9 cellular contexts compared by ENCODE assay signal in the genomic region with DNA sequence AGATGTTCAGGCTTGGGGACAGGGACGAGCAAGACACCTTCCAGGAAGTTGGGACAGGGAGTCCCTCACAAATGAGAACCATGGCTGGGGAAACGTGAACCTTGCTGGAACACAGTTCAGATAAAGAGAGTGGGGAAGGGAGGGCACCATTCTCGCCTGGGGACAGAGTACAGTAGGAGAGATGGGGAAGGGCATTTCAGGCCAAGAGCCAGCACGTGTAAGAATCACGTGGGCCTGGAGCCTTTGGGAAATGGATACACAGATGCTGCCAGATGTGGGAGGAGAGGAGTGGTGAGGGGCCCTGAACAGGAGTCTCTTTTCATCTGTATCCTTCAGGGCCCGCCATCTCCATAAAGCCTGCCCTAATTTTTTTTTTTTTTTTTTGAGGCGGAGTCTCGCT. TPM values are rescaled to one million over a fixed set of nuclear protein-coding genes. Genes with fewer than 3 reads are reported as not detected.
DNase-seq lines count a peak whose midpoint lies in the region; ATAC-seq, FAIRE-seq and TF ChIP-seq lines count a peak whose summit lies in the region.
"Had no signal": no experiment of that assay in that cellular context is flagged by ENCODE, and none has a peak within 500 bp of the region (broad histone marks: within the 10 kb centered on the region; RNA-seq: fewer than 3 reads in every experiment).

No MANE protein-coding gene starts in this region.

- H3K79me2 ChIP-seq in K562 (ENCODE audit: control insufficient read depth, insufficient read depth, low read length), result no peaks in the 10 kb centered on the region

- in situ Hi-C loops in K562 (cut with MboI), result no loop called here

- H3K27ac ChIP-seq in K562 (ENCODE audit: extremely low read depth, low read depth, low read length) (no peak overlapping the region), right cardiac atrium (ENCODE audit: low read length) (peak overlapping the region; percentile 78), temporal lobe (ENCODE audit: low read depth, low read length) (peak overlapping the region; percentile 17)
- H3K27ac ChIP-seq: VCaP had no signal

- ATAC-seq in K562, result peak; percentile 31
- peak; percentile 55 to 70 for ATAC-seq in right cardiac atrium
- no peak for ATAC-seq in GM18873 (IDR thresholded peaks at IDR 0.05; ENCODE audit: low FRiP score, unreplicated experiment)

- H3K27me3 ChIP-seq in K562 (ENCODE audit: control insufficient read depth in 2 of 2, insufficient read depth in 2 of 2, low read length in 2 of 2) (no peaks in the 10 kb centered on the region), right cardiac atrium (ENCODE audit: control insufficient read depth, insufficient read depth) (no peaks in the 10 kb centered on the region)

- no peaks in the 10 kb centered on the region for H4K20me1 ChIP-seq in K562 (replicated peaks; ENCODE audit: control insufficient read depth, insufficient read depth, low read length)

- peaks cover 23% of the 10 kb centered on the region; the same call in 1 of the 3 replicates for H3K36me3 ChIP-seq in K562 (ENCODE audit: control insufficient read depth, insufficient read depth, low read length)

- peak overlapping the region; percentile 22; the same call in 1 of the 2 replicates for H2AFZ ChIP-seq in K562 (ENCODE audit: low read depth, low read length)

- DNase-seq in K562 (ENCODE audit: extremely low read depth in 1 of 4, low spot score in 3 of 4) (no peak), right cardiac atrium (peak in 2 of 3 donors; percentile 59 to 62), GM10266 (ENCODE audit: extremely low spot score) (no peak)
- DNase-seq: CD4-positive, alpha-beta T cell; GF-D8; MV-4-11 had no signal

- BruUV-seq in K562 (replicated peaks; lab: Mats Ljungman, UMichigan), result no TSS peak

- TF ChIP-seq EP300 in K562 (IDR thresholded peaks at IDR 0.05; ENCODE audit: low read length), result no peak

- TF ChIP-seq CTCF in K562 (IDR thresholded peaks at IDR 0.05 in 2 of 3, conservative IDR thresholded peaks at IDR 0.05 in 1 of 3; ENCODE audit: insufficient read depth in 2 of 3, low read depth in 1 of 3, low read length in 3 of 3) (no peak), GM10266 (IDR thresholded peaks at IDR 0.05; ENCODE audit: control insufficient read depth, insufficient read depth, low read depth, missing control alignments) (no peak)

- no peaks in the 10 kb centered on the region for H3K9me1 ChIP-seq in K562 (ENCODE audit: control insufficient read depth, insufficient read depth, low read length)

- H3K9me3 ChIP-seq in K562 (replicated peaks; ENCODE audit: control insufficient read depth, insufficient read depth, low read depth, low read length), result no peaks in the 10 kb centered on the region
- no peaks in the 10 kb centered on the region for H3K9me3 ChIP-seq in right cardiac atrium (ENCODE audit: control insufficient read depth, low read length)

- H3K4me3 ChIP-seq in K562 (no peak overlapping the region), right cardiac atrium (ENCODE audit: low read length) (no peak overlapping the region)

- POLR2A ChIA-PET in K562 (lab: Yijun Ruan, JAX), result no interaction called here

- 49% methylated on average over 6 of the region's 8 CpGs for WGBS in K562 (ENCODE audit: insufficient coverage, low coverage, missing lambda C conversion rate)
- WGBS in right cardiac atrium, result 56% methylated on average over 8 of the region's 8 CpGs

- peaks cover 0 to 14% of the 10 kb centered on the region in 2 experiments; a peak in 2 of 5 replicates for H3K4me1 ChIP-seq in K562 (replicated peaks in 1 of 2; ENCODE audit: control insufficient read depth in 2 of 2, insufficient read depth in 2 of 2, low read length in 2 of 2)
- no peaks in the 10 kb centered on the region for H3K4me1 ChIP-seq in right cardiac atrium (ENCODE audit: control insufficient read depth, insufficient read depth, low read length)

- no peak overlapping the region for H3K4me2 ChIP-seq in K562 (ENCODE audit: insufficient read depth, low read length)

- no peak for TF ChIP-seq POLR2A in K562 (conservative IDR thresholded peaks at IDR 0.05)

- TF ChIP-seq RAD21 in K562 (CRISPR knock-in tag; conservative IDR thresholded peaks at IDR 0.05 in 1 of 2, IDR thresholded peaks at IDR 0.05 in 1 of 2), result no peak

- intact Hi-C loops in K562 (cut with micrococcal nuclease) (no loop called here), right cardiac atrium (cut with DNase I) (no loop called here)

- peak overlapping the region in 1 of 2 experiments; percentile 6; a peak in 1 of 4 replicates for H3K9ac ChIP-seq in K562 (ENCODE audit: insufficient read depth in 1 of 2, low read depth in 2 of 2, low read length in 2 of 2)

- CTCF ChIA-PET in K562 (lab: Yijun Ruan, JAX; ENCODE audit: low intra/inter-chr PET ratio), result no interaction called here

- no peak for FAIRE-seq in K562 (lab: Jason Lieb, UNC)

RNA-seq across cellular contexts. Expression of a gene that starts 13.7 kb away (rescaled TPM):
- 8.7 and 27.7 TPM in 2 replicates for total RNA-seq in K562 (2011; cell fraction: chromatin; rRNA removed; ENCODE audit: low replicate concordance)
- 17.0 and 19.1 TPM in 2 replicates for total RNA-seq in K562 (2011; cell fraction: nucleolus; rRNA removed)
- 18.7 and 31.4 TPM in 2 replicates for total RNA-seq in K562 (2011; cell fraction: nucleoplasm; rRNA removed)
- total RNA-seq in K562 (2014; rRNA removed) (111 and 117 TPM in 2 replicates), K562 (2014; rRNA removed; fragmentation: Illumina TruSeq; extraction: Trizol) (15.2 and 17.4 TPM in 2 replicates), K562 (2015; rRNA removed; fragmentation: Illumina TruSeq; extraction: Trizol) (39.0 and 39.7 TPM in 2 replicates), K562 (2021) (54.7 and 69.0 TPM in 2 replicates), right cardiac atrium (100 to 1,000 TPM; 209 to 219 (median 212) TPM), temporal lobe (42.3 TPM)
- polyA plus RNA-seq in K562 (2011; rRNA removed) (33.1 and 41.1 TPM in 2 replicates), K562 (2014; fragmentation: Illumina TruSeq; extraction: Trizol) (31.4 and 55.9 TPM in 2 replicates), K562 (2014; fragmentation: Nextera tagmentation; extraction: Ambion mirVana) (1 to 10 TPM; 1.8 to 3.5 TPM), K562 (2014; rRNA removed) (84.2 and 84.6 TPM in 2 replicates), right cardiac atrium (329 TPM)
- 47.3 and 113 TPM in 2 replicates for polyA plus RNA-seq in K562 (2011; cell fraction: cytosol; rRNA removed)
- 28.1 and 43.0 TPM in 2 replicates for polyA plus RNA-seq in K562 (2011; cell fraction: nucleus; rRNA removed)
- polyA plus RNA-seq in K562 (2012), result 55.6 and 65.9 TPM in 2 replicates
- polyA minus RNA-seq in K562 (2011; rRNA and poly(A)+ RNA removed), result 17.0 and 24.2 TPM in 2 replicates
- polyA minus RNA-seq in K562 (2011; cell fraction: cytosol; rRNA and poly(A)+ RNA removed), result 25.4 and 28.5 TPM in 2 replicates
- 7.8 and 8.3 TPM in 2 replicates for polyA minus RNA-seq in K562 (2011; cell fraction: nucleus; rRNA and poly(A)+ RNA removed)

RNA-seq across cellular contexts. Expression of a gene that starts 14.1 kb away (rescaled TPM):
- 8.9 and 23.0 TPM in 2 replicates for total RNA-seq in K562 (2011; cell fraction: chromatin; rRNA removed; ENCODE audit: low replicate concordance)
- total RNA-seq in K562 (2011; cell fraction: nucleolus; rRNA removed), result 31.7 and 39.2 TPM in 2 replicates
- total RNA-seq in K562 (2011; cell fraction: nucleoplasm; rRNA removed), result 38.3 and 59.1 TPM in 2 replicates
- 193 and 230 TPM in 2 replicates for total RNA-seq in K562 (2014; rRNA removed)
- total RNA-seq in K562 (2014; rRNA removed; fragmentation: Illumina TruSeq; extraction: Trizol), result 86.1 and 94.7 TPM in 2 replicates
- 161 and 163 TPM in 2 replicates for total RNA-seq in K562 (2015; rRNA removed; fragmentation: Illumina TruSeq; extraction: Trizol)
- total RNA-seq in K562 (2021), result 150 and 154 TPM in 2 replicates
- 121 and 166 TPM in 2 replicates for polyA plus RNA-seq in K562 (2011; rRNA removed)
- polyA plus RNA-seq in K562 (2011; cell fraction: cytosol; rRNA removed), result 306 and 470 TPM in 2 replicates
- 70.5 and 75.2 TPM in 2 replicates for polyA plus RNA-seq in K562 (2011; cell fraction: nucleus; rRNA removed)
- 187 and 315 TPM in 2 replicates for polyA plus RNA-seq in K562 (2012)
- 144 and 249 TPM in 2 replicates for polyA plus RNA-seq in K562 (2014; fragmentation: Illumina TruSeq; extraction: Trizol)
- polyA plus RNA-seq in K562 (2014; fragmentation: Nextera tagmentation; extraction: Ambion mirVana), result 100 to 1,000 TPM; 232 to 235 TPM
- 264 and 272 TPM in 2 replicates for polyA plus RNA-seq in K562 (2014; rRNA removed)
- polyA minus RNA-seq in K562 (2011; rRNA and poly(A)+ RNA removed), result 38.5 and 45.4 TPM in 2 replicates
- 64.4 and 107 TPM in 2 replicates for polyA minus RNA-seq in K562 (2011; cell fraction: cytosol; rRNA and poly(A)+ RNA removed)
- 21.5 and 40.7 TPM in 2 replicates for polyA minus RNA-seq in K562 (2011; cell fraction: nucleus; rRNA and poly(A)+ RNA removed)
- total RNA-seq in right cardiac atrium, result 100 to 1,000 TPM; 164 to 215 (median 180) TPM
- 349 TPM for polyA plus RNA-seq in right cardiac atrium
- 18.4 TPM for total RNA-seq in temporal lobe

RNA-seq across cellular contexts. Expression of a gene that starts 14.3 kb away (rescaled TPM):
- total RNA-seq in K562 (2011; cell fraction: chromatin; rRNA removed; ENCODE audit: low replicate concordance), result 76.0 and 149 TPM in 2 replicates
- 135 and 143 TPM in 2 replicates for total RNA-seq in K562 (2011; cell fraction: nucleolus; rRNA removed)
- 111 and 128 TPM in 2 replicates for total RNA-seq in K562 (2011; cell fraction: nucleoplasm; rRNA removed)
- total RNA-seq in K562 (2014; rRNA removed), result 92.5 and 116 TPM in 2 replicates
- total RNA-seq in K562 (2014; rRNA removed; fragmentation: Illumina TruSeq; extraction: Trizol), result 80.3 and 98.2 TPM in 2 replicates
- 143 and 148 TPM in 2 replicates for total RNA-seq in K562 (2015; rRNA removed; fragmentation: Illumina TruSeq; extraction: Trizol)
- 116 and 120 TPM in 2 replicates for total RNA-seq in K562 (2021)
- polyA plus RNA-seq in K562 (2011; rRNA removed), result 121 and 136 TPM in 2 replicates
- polyA plus RNA-seq in K562 (2011; cell fraction: cytosol; rRNA removed), result 104 and 115 TPM in 2 replicates
- 133 and 168 TPM in 2 replicates for polyA plus RNA-seq in K562 (2011; cell fraction: nucleus; rRNA removed)
- 49.6 and 125 TPM in 2 replicates for polyA plus RNA-seq in K562 (2012)
- 161 and 166 TPM in 2 replicates for polyA plus RNA-seq in K562 (2014; fragmentation: Illumina TruSeq; extraction: Trizol)
- polyA plus RNA-seq in K562 (2014; fragmentation: Nextera tagmentation; extraction: Ambion mirVana), result 100 to 1,000 TPM; 183 to 342 TPM
- 174 and 221 TPM in 2 replicates for polyA plus RNA-seq in K562 (2014; rRNA removed)
- 60.7 and 71.9 TPM in 2 replicates for polyA minus RNA-seq in K562 (2011; rRNA and poly(A)+ RNA removed)
- polyA minus RNA-seq in K562 (2011; cell fraction: cytosol; rRNA and poly(A)+ RNA removed), result 42.1 and 58.9 TPM in 2 replicates
- polyA minus RNA-seq in K562 (2011; cell fraction: nucleus; rRNA and poly(A)+ RNA removed), result 83.7 and 100 TPM in 2 replicates
- 10 to 100 TPM; 16.6 to 23.3 (median 17.9) TPM for total RNA-seq in right cardiac atrium
- polyA plus RNA-seq in right cardiac atrium, result 28.8 TPM
- total RNA-seq in temporal lobe, result 5.7 TPM

RNA-seq across cellular contexts. Expression of a gene that starts 37.4 kb away (rescaled TPM):
- 0.05 and 0.53 TPM in 2 replicates for total RNA-seq in K562 (2011; cell fraction: chromatin; rRNA removed; ENCODE audit: low replicate concordance)
- total RNA-seq in K562 (2011; cell fraction: nucleolus; rRNA removed), result not detected in 2 replicates
- total RNA-seq in K562 (2011; cell fraction: nucleoplasm; rRNA removed), result 0.07 and 0.08 TPM in 2 replicates
- 2.0 TPM in 1 of 2 replicates, not detected in the other for total RNA-seq in K562 (2014; rRNA removed)
- 0.40 TPM in 1 of 2 replicates, not detected in the other for total RNA-seq in K562 (2014; rRNA removed; fragmentation: Illumina TruSeq; extraction: Trizol)
- 0.40 and 0.45 TPM in 2 replicates for total RNA-seq in K562 (2015; rRNA removed; fragmentation: Illumina TruSeq; extraction: Trizol)
- total RNA-seq in K562 (2021), result 0.38 and 1.2 TPM in 2 replicates
- polyA plus RNA-seq in K562 (2011; rRNA removed), result 0.01 and 0.11 TPM in 2 replicates
- polyA plus RNA-seq in K562 (2011; cell fraction: cytosol; rRNA removed), result under 0.01 TPM in 1 of 2 replicates, not detected in the other
- polyA plus RNA-seq in K562 (2011; cell fraction: nucleus; rRNA removed), result 0.03 and 0.46 TPM in 2 replicates
- 0.03 and 0.34 TPM in 2 replicates for polyA plus RNA-seq in K562 (2012)
- polyA plus RNA-seq in K562 (2014; fragmentation: Illumina TruSeq; extraction: Trizol), result 0.69 TPM in 1 of 2 replicates, not detected in the other
- under 1 TPM; under 0.01 to 0.31 TPM for polyA plus RNA-seq in K562 (2014; fragmentation: Nextera tagmentation; extraction: Ambion mirVana)
- not detected in 2 replicates for polyA plus RNA-seq in K562 (2014; rRNA removed)
- 0.35 TPM in 1 of 2 replicates, not detected in the other for polyA minus RNA-seq in K562 (2011; rRNA and poly(A)+ RNA removed)
- not detected in 2 replicates for polyA minus RNA-seq in K562 (2011; cell fraction: cytosol; rRNA and poly(A)+ RNA removed)
- not detected in 2 replicates for polyA minus RNA-seq in K562 (2011; cell fraction: nucleus; rRNA and poly(A)+ RNA removed)
- total RNA-seq in right cardiac atrium, result 1 to 10 TPM; 5.1 to 9.7 (median 8.5) TPM
- polyA plus RNA-seq in right cardiac atrium, result 5.6 TPM
- total RNA-seq in temporal lobe, result 63.9 TPM

RNA-seq across cellular contexts. Expression of a gene that starts 41.1 kb away (rescaled TPM):
- 94.0 and 114 TPM in 2 replicates for total RNA-seq in K562 (2011; cell fraction: chromatin; rRNA removed; ENCODE audit: low replicate concordance)
- 63.4 and 68.9 TPM in 2 replicates for total RNA-seq in K562 (2011; cell fraction: nucleolus; rRNA removed)
- 87.3 and 103 TPM in 2 replicates for total RNA-seq in K562 (2011; cell fraction: nucleoplasm; rRNA removed)
- 37.4 and 48.6 TPM in 2 replicates for total RNA-seq in K562 (2014; rRNA removed)
- 35.0 and 36.3 TPM in 2 replicates for total RNA-seq in K562 (2014; rRNA removed; fragmentation: Illumina TruSeq; extraction: Trizol)
- 39.8 and 41.8 TPM in 2 replicates for total RNA-seq in K562 (2015; rRNA removed; fragmentation: Illumina TruSeq; extraction: Trizol)
- 46.6 and 47.4 TPM in 2 replicates for total RNA-seq in K562 (2021)
- 50.4 and 69.7 TPM in 2 replicates for polyA plus RNA-seq in K562 (2011; rRNA removed)
- polyA plus RNA-seq in K562 (2011; cell fraction: cytosol; rRNA removed), result 63.7 and 84.2 TPM in 2 replicates
- polyA plus RNA-seq in K562 (2011; cell fraction: nucleus; rRNA removed), result 51.5 and 52.6 TPM in 2 replicates
- polyA plus RNA-seq in K562 (2012), result 43.4 and 52.5 TPM in 2 replicates
- polyA plus RNA-seq in K562 (2014; fragmentation: Illumina TruSeq; extraction: Trizol), result 69.6 and 80.2 TPM in 2 replicates
- 10 to 100 TPM; 31.0 to 56.5 TPM for polyA plus RNA-seq in K562 (2014; fragmentation: Nextera tagmentation; extraction: Ambion mirVana)
- 45.7 and 48.1 TPM in 2 replicates for polyA plus RNA-seq in K562 (2014; rRNA removed)
- 46.0 and 51.2 TPM in 2 replicates for polyA minus RNA-seq in K562 (2011; rRNA and poly(A)+ RNA removed)
- polyA minus RNA-seq in K562 (2011; cell fraction: cytosol; rRNA and poly(A)+ RNA removed), result 33.3 and 34.1 TPM in 2 replicates
- polyA minus RNA-seq in K562 (2011; cell fraction: nucleus; rRNA and poly(A)+ RNA removed), result 28.7 and 41.0 TPM in 2 replicates
- 10 to 100 TPM; 92.6 to 99.7 (median 97.9) TPM for total RNA-seq in right cardiac atrium
- 70.5 TPM for polyA plus RNA-seq in right cardiac atrium
- 76.7 TPM for total RNA-seq in temporal lobe

Comparison
In these comparisons a context has a peak if more than half of its experiments do, and no peak if none do; other contexts are left out.
1. DNase-seq: peak in right cardiac atrium (2 of 3); none in K562 (0 of 4) and GM10266 (single experiment).